In the genomic region with DNA sequence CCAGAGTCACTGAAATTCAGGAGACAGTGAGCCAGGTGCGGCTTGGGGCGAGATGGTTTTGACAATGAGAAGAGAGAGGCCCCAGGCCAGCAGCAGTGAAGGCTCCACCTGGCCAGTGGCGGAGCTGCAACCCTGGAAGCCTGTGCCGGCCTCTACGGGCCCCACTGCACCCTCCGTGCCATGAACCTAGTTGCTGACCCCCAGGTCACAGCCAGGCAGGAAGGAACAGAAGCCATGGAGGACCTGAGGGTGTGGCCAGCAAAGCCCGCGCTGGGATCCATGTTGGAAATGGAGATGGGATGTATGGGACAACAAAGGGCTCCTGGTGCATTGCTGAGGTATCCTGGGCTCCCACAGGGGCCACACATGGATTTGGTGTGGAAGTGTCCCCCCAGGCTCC, we compare ENCODE assay signal across 2 cellular contexts.
TF ChIP-seq lines count a peak whose summit lies in the region.

No MANE protein-coding gene starts in this region.

TF ChIP-seq in SK-N-SH, 30 proteins besides CTCF, POLR2A, EP300 and RAD21 (continued from another document):
- TF ChIP-seq, protein P1, sequence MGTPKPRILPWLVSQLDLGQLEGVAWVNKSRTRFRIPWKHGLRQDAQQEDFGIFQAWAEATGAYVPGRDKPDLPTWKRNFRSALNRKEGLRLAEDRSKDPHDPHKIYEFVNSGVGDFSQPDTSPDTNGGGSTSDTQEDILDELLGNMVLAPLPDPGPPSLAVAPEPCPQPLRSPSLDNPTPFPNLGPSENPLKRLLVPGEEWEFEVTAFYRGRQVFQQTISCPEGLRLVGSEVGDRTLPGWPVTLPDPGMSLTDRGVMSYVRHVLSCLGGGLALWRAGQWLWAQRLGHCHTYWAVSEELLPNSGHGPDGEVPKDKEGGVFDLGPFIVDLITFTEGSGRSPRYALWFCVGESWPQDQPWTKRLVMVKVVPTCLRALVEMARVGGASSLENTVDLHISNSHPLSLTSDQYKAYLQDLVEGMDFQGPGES (IDR thresholded peaks at IDR 0.05; ENCODE audit: low read depth, low read length): no peak
- TF ChIP-seq NRF1 (IDR thresholded peaks at IDR 0.05; ENCODE audit: low read depth, low read length) (no peak), GABPA (IDR thresholded peaks at IDR 0.05; ENCODE audit: low read depth) (no peak), YY1 (IDR thresholded peaks at IDR 0.05; ENCODE audit: low read depth) (no peak)
- TF ChIP-seq, protein P2, sequence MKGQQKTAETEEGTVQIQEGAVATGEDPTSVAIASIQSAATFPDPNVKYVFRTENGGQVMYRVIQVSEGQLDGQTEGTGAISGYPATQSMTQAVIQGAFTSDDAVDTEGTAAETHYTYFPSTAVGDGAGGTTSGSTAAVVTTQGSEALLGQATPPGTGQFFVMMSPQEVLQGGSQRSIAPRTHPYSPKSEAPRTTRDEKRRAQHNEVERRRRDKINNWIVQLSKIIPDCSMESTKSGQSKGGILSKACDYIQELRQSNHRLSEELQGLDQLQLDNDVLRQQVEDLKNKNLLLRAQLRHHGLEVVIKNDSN (IDR thresholded peaks at IDR 0.05; ENCODE audit: borderline replicate concordance, low read depth): no peak
TF ChIP-seq in SK-N-SH: peak in this region for 0.

TF ChIP-seq in SK-N-SH treated with all-trans-retinoic acid at 6 μM for 48 hours, 23 proteins besides CTCF, POLR2A, EP300 and RAD21 (continued from another document):
- TF ChIP-seq, protein P3, sequence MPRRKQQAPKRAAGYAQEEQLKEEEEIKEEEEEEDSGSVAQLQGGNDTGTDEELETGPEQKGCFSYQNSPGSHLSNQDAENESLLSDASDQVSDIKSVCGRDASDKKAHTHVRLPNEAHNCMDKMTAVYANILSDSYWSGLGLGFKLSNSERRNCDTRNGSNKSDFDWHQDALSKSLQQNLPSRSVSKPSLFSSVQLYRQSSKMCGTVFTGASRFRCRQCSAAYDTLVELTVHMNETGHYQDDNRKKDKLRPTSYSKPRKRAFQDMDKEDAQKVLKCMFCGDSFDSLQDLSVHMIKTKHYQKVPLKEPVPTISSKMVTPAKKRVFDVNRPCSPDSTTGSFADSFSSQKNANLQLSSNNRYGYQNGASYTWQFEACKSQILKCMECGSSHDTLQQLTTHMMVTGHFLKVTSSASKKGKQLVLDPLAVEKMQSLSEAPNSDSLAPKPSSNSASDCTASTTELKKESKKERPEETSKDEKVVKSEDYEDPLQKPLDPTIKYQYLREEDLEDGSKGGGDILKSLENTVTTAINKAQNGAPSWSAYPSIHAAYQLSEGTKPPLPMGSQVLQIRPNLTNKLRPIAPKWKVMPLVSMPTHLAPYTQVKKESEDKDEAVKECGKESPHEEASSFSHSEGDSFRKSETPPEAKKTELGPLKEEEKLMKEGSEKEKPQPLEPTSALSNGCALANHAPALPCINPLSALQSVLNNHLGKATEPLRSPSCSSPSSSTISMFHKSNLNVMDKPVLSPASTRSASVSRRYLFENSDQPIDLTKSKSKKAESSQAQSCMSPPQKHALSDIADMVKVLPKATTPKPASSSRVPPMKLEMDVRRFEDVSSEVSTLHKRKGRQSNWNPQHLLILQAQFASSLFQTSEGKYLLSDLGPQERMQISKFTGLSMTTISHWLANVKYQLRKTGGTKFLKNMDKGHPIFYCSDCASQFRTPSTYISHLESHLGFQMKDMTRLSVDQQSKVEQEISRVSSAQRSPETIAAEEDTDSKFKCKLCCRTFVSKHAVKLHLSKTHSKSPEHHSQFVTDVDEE (CRISPR knock-in tag; IDR thresholded peaks at IDR 0.05): no peak
- TF ChIP-seq ZC3H10 (CRISPR knock-in tag; IDR thresholded peaks at IDR 0.05) (no peak), ZFP3 (CRISPR knock-in tag; IDR thresholded peaks at IDR 0.05) (no peak), ISL1 (CRISPR knock-in tag; IDR thresholded peaks at IDR 0.05) (no peak)
